Comparison of ENCODE assay signal across 23 cellular contexts in the genomic region with DNA sequence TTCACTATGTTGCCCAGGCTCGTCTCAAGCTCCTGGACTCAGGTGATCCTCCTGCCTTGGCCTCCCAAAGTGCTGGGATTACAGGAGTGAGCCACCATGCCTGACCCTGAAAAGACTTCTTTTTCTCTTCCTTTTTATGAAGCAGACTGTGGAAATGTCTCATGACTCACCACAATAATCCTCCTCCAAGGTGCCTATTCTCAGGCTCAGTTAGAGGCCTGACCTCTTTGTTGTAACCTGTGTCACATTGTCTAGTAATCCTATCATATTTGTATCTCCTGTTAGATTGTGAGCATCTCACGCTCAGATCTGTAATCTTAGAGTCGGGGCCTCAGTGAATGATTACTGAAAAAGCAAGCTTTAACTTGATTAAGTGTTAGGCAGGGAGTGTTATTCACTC.
"Had no signal": no experiment of that assay in that cellular context is flagged by ENCODE, and none has a peak within 500 bp of the region (broad histone marks: within the 10 kb centered on the region; RNA-seq: fewer than 3 reads in every experiment).

No MANE protein-coding gene starts in this region.

- H3K36me3 Mint-ChIP-seq: activated naive CD4-positive, alpha-beta T cell treated with anti-CD3 and anti-CD28 coated beads, Interleukin-2, amount 50 U/mL, for 24 hours; T-cell had no signal

- DNase-seq: activated CD4-positive, alpha-beta T cell treated with anti-CD3 and anti-CD28 coated beads for 4 hours; activated CD4-positive, alpha-beta T cell treated with anti-CD3 and anti-CD28 coated beads, Interleukin-2, amount 50 U/mL, for 4 hours; activated CD8-positive, alpha-beta memory T cell treated with anti-CD3 and anti-CD28 coated beads, Interleukin-2, amount 50 U/mL, for 48 hours; activated CD8-positive, alpha-beta T cell treated with anti-CD3 and anti-CD28 coated beads, Interleukin-2, amount 10 ng/mL, durations not matched to agents 7 days and 5 days; activated effector memory CD4-positive, alpha-beta T cell treated with Interleukin-2 at 50 U/mL for 16 hours; activated naive CD4-positive, alpha-beta T cell; activated T-cell treated with anti-CD3 and anti-CD28 coated beads, Interleukin-2, amount 50 U/mL, for 1 hour; aorta; central memory CD4-positive, alpha-beta T cell; KG1; NCI-H1105; NCI-H1436; NCI-H1694 treated with DMSO at 0.1 percent for 48 hours; NCI-H2029 treated with DMSO at 0.1 percent for 48 hours; NCI-H345; NCI-H510A; NCI-H526 treated with DMSO at 0.1 percent for 48 hours; PC-3; T-cell; T-helper 2 cell; T1000; WERI-Rb-1 had no signal

- ATAC-seq: activated CD8-positive, alpha-beta T cell treated with anti-CD3 and anti-CD28 coated beads, Interleukin-2, amount 10 ng/mL, durations not matched to agents 7 days and 5 days; PC-3; T-cell had no signal

- H3K9me3 Mint-ChIP-seq: activated naive CD4-positive, alpha-beta T cell treated with anti-CD3 and anti-CD28 coated beads, Interleukin-2, amount 50 U/mL, for 24 hours; T-cell had no signal

- H3K27me3 Mint-ChIP-seq: activated naive CD4-positive, alpha-beta T cell treated with anti-CD3 and anti-CD28 coated beads, Interleukin-2, amount 50 U/mL, for 24 hours had no signal

- H3K4me3 Mint-ChIP-seq: activated CD8-positive, alpha-beta T cell treated with anti-CD3 and anti-CD28 coated beads, Interleukin-2, amount 10 ng/mL, durations not matched to agents 7 days and 5 days; activated naive CD4-positive, alpha-beta T cell treated with anti-CD3 and anti-CD28 coated beads, Interleukin-2, amount 50 U/mL, for 24 hours; T-cell had no signal

- H3K27ac Mint-ChIP-seq: activated CD8-positive, alpha-beta T cell treated with anti-CD3 and anti-CD28 coated beads, Interleukin-2, amount 10 ng/mL, durations not matched to agents 7 days and 5 days; activated naive CD4-positive, alpha-beta T cell treated with anti-CD3 and anti-CD28 coated beads, Interleukin-2, amount 50 U/mL, for 24 hours; T-cell had no signal
